In the genomic region with DNA sequence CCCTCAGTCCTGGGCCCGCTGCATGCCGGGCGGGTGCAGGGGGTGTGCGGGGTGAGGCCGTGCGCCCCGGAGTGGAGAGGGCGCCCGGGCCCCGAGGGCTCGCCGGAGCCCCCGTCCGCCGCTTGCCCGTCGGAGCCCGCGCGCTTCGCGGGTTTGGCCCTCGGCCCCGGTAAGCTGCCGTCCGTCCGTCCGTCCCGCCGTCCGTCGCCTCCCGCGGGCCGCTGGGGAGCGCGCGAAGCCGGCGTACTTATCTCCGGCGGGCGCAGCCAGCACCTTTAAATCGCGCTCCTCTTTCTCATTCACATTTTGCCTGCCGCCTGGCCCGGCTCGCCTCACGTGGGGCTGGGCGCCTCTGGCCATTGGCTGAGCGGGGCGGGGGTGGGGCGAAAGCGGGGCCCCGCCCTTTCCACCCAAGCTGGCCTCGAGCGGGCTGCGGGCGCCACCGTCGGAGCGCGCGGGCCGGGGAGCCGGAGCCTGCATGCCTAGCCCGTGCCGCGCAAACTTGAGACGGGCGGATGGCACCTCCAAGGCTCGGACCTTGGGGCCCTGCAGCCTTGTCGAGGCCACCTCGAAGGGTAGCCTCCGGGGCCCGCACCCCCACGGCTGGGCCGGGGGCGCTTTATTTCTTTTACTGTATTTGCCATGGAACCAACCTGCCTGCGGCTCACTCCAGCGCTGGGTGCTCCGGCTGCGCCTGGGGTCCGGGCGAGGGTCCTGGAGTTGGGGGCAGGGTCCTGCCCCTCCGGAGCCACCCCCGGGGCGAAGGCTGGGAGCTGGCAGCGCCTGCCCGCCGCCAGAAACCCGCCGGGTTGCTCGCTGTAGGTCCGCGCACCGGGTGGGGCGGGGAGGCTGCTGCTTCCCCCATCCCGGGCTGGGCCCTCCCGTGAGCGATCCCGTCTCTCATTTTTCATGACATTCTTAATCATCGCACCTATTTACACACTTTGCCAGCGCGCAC, we compare ENCODE assay signal across 9 cellular contexts. TPM values are rescaled to one million over a fixed set of nuclear protein-coding genes. Genes with fewer than 3 reads are reported as not detected.
DNase-seq lines count a peak whose midpoint lies in the region; ATAC-seq and TF ChIP-seq lines count a peak whose summit lies in the region.
"Had no signal": no experiment of that assay in that cellular context is flagged by ENCODE, and none has a peak within 500 bp of the region (broad histone marks: within the 10 kb centered on the region; RNA-seq: fewer than 3 reads in every experiment).

A gene (minus strand): TSS at position 277 of the 958 bp plus-strand sequence. CDS start 415 bp downstream, outside the sequence.

- H3K27me3 ChIP-seq in brain microvascular endothelial cell (replicated peaks) (peaks cover 47% of the 10 kb centered on the region), upper lobe of right lung (peaks cover 100% of the 10 kb centered on the region)

- peak; percentile 80 for ATAC-seq in left colon
- no peak for ATAC-seq in upper lobe of right lung

- DNase-seq in GM03348 (ENCODE audit: low spot score) (peak; percentile 86), NCI-H2171 treated with DMSO at 0.1 percent for 48 hours (lab: John Stamatoyannopoulos, UW) (peak; percentile 73), brain microvascular endothelial cell (peak; percentile 52), left colon (peak in 1 of 2 donors; percentile 59), upper lobe of right lung (peak; percentile 58)
- no peak for DNase-seq in activated effector memory CD4-positive, alpha-beta T cell treated with Interleukin-2 at 50 U/mL for 16 hours
- no peak for DNase-seq in activated CD4-positive, alpha-beta T cell treated with anti-CD3 and anti-CD28 coated beads, Interleukin-2, amount 50 U/mL, for 48 hours
- no peak for DNase-seq in stimulated activated CD4-positive, alpha-beta T cell treated with anti-CD3 and anti-CD28 coated beads, Interleukin-2, amount 100 ng/mL, for 48 hours

- H3K4me1 ChIP-seq in upper lobe of right lung, result peaks cover 34% of the 10 kb centered on the region

- H3K9me3 ChIP-seq in upper lobe of right lung, result no peaks in the 10 kb centered on the region

- TF ChIP-seq CTCF in brain microvascular endothelial cell (IDR thresholded peaks at IDR 0.05; ENCODE audit: low read depth, low read length, missing control alignments) (no peak), upper lobe of right lung (IDR thresholded peaks at IDR 0.05) (no peak)

- intact Hi-C loops in left colon (cut with DNase I, micrococcal nuclease), result no loop called here
- intact Hi-C loops in upper lobe of right lung (cut with DNase I), result no loop called here

- H3K36me3 ChIP-seq in brain microvascular endothelial cell (replicated peaks) (no peaks in the 10 kb centered on the region), upper lobe of right lung (no peaks in the 10 kb centered on the region)

- H3K27ac ChIP-seq in brain microvascular endothelial cell (no peak within 1 kb of the TSS), upper lobe of right lung (no peak within 1 kb of the TSS)

- in situ Hi-C loops in brain microvascular endothelial cell (cut with HindIII; ENCODE audit: low pct_ligation_motif_present, low sequenced_read_pairs), result no loop called here

- H3K4me3 ChIP-seq in brain microvascular endothelial cell (ENCODE audit: low read depth, low read length), result peak within 1 kb of the TSS; percentile 57
- peak within 1 kb of the TSS; percentile 16 for H3K4me3 ChIP-seq in upper lobe of right lung

RNA-seq across cellular contexts. Expression of the gene that starts here (rescaled TPM):
- not detected for total RNA-seq in left colon
- not detected for total RNA-seq in upper lobe of right lung
- total RNA-seq: myocyte had no signal

Comparison
In these comparisons a context has a peak if more than half of its experiments do, and no peak if none do; other contexts are left out.
1. Peak in ATAC-seq in left colon; RNA of the gene not detected or under 1 TPM.
2. Peak in DNase-seq and H3K4me3 ChIP-seq in upper lobe of right lung; RNA of the gene not detected or under 1 TPM.
3. DNase-seq: peak in GM03348 (single experiment), NCI-H2171 treated with DMSO at 0.1 percent for 48 hours (single experiment) and brain microvascular endothelial cell (single experiment); none in activated effector memory CD4-positive, alpha-beta T cell treated with Interleukin-2 at 50 U/mL for 16 hours (single experiment), activated CD4-positive, alpha-beta T cell treated with anti-CD3 and anti-CD28 coated beads, Interleukin-2, amount 50 U/mL, for 48 hours (0 of 2) and stimulated activated CD4-positive, alpha-beta T cell treated with anti-CD3 and anti-CD28 coated beads, Interleukin-2, amount 100 ng/mL, for 48 hours (0 of 2).